In genomic region chr1:1168451-1169411, GRCh38 we compare ENCODE assay signal across 2 cellular contexts.
TF ChIP-seq lines count a peak whose summit lies in the region.

No MANE protein-coding gene starts in this region.

TF ChIP-seq in SK-N-SH treated with all-trans-retinoic acid at 6 μM for 48 hours, 23 proteins besides CTCF, POLR2A, EP300 and RAD21 (continued from another document):
- TF ChIP-seq POU6F1 (CRISPR knock-in tag; IDR thresholded peaks at IDR 0.05; ENCODE audit: borderline replicate concordance, low read depth): no peak
- no peak for TF ChIP-seq OSR1 (CRISPR knock-in tag; IDR thresholded peaks at IDR 0.05)
- TF ChIP-seq ZNF8 (CRISPR knock-in tag; IDR thresholded peaks at IDR 0.05): no peak
- TF ChIP-seq ZC3H10 (CRISPR knock-in tag; IDR thresholded peaks at IDR 0.05): no peak
- no peak for TF ChIP-seq ARNTL (CRISPR knock-in tag; IDR thresholded peaks at IDR 0.05; ENCODE audit: borderline replicate concordance, low read depth)
- no peak for TF ChIP-seq ZNF70 (CRISPR knock-in tag; IDR thresholded peaks at IDR 0.05)
- TF ChIP-seq GLIS3 (CRISPR knock-in tag; IDR thresholded peaks at IDR 0.05): no peak
- TF ChIP-seq BACH2 (CRISPR knock-in tag; IDR thresholded peaks at IDR 0.05; ENCODE audit: borderline replicate concordance): no peak
- no peak for TF ChIP-seq ZFP30 (CRISPR knock-in tag; IDR thresholded peaks at IDR 0.05)
- no peak for TF ChIP-seq ZNF565 (CRISPR knock-in tag; conservative IDR thresholded peaks at IDR 0.05; ENCODE audit: low read depth)
- no peak for TF ChIP-seq TCF4 (CRISPR knock-in tag; IDR thresholded peaks at IDR 0.05; ENCODE audit: borderline replicate concordance)
- TF ChIP-seq ZFP3 (CRISPR knock-in tag; IDR thresholded peaks at IDR 0.05): no peak
- TF ChIP-seq CSRNP3 (CRISPR knock-in tag; IDR thresholded peaks at IDR 0.05): no peak

TF ChIP-seq in SK-N-SH, 30 proteins besides CTCF, POLR2A, EP300 and RAD21 (continued from another document):
- TF ChIP-seq EZH2phosphoT487 (IDR thresholded peaks at IDR 0.05; ENCODE audit: borderline replicate concordance, low read depth) (no peak), MEF2A (IDR thresholded peaks at IDR 0.05; ENCODE audit: borderline replicate concordance, low read depth) (no peak), RXRA (IDR thresholded peaks at IDR 0.05; ENCODE audit: borderline replicate concordance, low read depth) (no peak), RCOR1 (IDR thresholded peaks at IDR 0.05; ENCODE audit: low read length) (no peak)
TF ChIP-seq in SK-N-SH: peak in this region for 0.
